Comparison of ENCODE assay signal across 1 cellular context in the genomic region with DNA sequence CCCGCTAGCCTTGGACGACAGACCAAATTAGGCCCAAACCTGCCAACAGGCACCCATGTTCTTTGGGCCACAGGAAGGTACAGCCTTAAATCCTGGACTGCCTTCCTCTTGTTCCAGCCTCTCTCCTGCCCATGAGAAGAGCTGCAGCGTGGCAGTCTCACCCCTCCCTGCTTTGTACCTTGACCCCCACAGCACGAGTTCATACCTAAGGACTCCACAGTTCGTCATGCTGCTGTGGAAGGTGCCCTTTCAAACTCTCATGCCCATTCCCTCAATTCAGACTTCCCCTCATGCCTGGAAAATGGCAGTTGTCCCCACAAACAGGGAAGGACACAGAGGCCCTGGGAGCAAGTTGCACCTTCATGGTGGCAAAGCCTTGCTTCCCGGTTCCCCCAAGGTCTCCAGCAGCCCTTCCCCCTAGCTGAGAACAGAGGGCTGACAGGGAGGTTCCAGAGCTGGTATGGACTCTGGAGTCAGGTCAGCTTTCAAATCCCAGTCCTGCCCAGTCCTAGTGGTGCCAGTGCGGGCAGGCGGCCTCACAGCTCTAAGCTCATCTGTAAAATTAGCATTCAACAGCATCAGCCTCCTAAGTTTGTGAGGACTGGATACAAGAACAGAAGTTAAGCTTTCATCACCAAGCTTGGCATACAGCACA.
TF ChIP-seq lines count a peak whose summit lies in the region.

No MANE protein-coding gene starts in this region.

TF ChIP-seq in GM12878, 131 proteins besides CTCF, POLR2A, EP300 and RAD21:
- TF ChIP-seq KDM1A (IDR thresholded peaks at IDR 0.05; ENCODE audit: borderline replicate concordance) = no peak
- no peak for TF ChIP-seq STAT3 (IDR thresholded peaks at IDR 0.05; ENCODE audit: low read depth, low read length)
- no peak for TF ChIP-seq ZNF207 (IDR thresholded peaks at IDR 0.05; ENCODE audit: borderline replicate concordance)
- no peak for TF ChIP-seq PML (IDR thresholded peaks at IDR 0.05; ENCODE audit: low read length)
- no peak for TF ChIP-seq JUNB (IDR thresholded peaks at IDR 0.05)
- TF ChIP-seq, protein P1, sequence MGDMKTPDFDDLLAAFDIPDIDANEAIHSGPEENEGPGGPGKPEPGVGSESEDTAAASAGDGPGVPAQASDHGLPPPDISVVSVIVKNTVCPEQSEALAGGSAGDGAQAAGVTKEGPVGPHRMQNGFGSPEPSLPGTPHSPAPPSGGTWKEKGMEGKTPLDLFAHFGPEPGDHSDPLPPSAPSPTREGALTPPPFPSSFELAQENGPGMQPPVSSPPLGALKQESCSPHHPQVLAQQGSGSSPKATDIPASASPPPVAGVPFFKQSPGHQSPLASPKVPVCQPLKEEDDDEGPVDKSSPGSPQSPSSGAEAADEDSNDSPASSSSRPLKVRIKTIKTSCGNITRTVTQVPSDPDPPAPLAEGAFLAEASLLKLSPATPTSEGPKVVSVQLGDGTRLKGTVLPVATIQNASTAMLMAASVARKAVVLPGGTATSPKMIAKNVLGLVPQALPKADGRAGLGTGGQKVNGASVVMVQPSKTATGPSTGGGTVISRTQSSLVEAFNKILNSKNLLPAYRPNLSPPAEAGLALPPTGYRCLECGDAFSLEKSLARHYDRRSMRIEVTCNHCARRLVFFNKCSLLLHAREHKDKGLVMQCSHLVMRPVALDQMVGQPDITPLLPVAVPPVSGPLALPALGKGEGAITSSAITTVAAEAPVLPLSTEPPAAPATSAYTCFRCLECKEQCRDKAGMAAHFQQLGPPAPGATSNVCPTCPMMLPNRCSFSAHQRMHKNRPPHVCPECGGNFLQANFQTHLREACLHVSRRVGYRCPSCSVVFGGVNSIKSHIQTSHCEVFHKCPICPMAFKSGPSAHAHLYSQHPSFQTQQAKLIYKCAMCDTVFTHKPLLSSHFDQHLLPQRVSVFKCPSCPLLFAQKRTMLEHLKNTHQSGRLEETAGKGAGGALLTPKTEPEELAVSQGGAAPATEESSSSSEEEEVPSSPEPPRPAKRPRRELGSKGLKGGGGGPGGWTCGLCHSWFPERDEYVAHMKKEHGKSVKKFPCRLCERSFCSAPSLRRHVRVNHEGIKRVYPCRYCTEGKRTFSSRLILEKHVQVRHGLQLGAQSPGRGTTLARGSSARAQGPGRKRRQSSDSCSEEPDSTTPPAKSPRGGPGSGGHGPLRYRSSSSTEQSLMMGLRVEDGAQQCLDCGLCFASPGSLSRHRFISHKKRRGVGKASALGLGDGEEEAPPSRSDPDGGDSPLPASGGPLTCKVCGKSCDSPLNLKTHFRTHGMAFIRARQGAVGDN (IDR thresholded peaks at IDR 0.05) = no peak
- TF ChIP-seq, protein P2, sequence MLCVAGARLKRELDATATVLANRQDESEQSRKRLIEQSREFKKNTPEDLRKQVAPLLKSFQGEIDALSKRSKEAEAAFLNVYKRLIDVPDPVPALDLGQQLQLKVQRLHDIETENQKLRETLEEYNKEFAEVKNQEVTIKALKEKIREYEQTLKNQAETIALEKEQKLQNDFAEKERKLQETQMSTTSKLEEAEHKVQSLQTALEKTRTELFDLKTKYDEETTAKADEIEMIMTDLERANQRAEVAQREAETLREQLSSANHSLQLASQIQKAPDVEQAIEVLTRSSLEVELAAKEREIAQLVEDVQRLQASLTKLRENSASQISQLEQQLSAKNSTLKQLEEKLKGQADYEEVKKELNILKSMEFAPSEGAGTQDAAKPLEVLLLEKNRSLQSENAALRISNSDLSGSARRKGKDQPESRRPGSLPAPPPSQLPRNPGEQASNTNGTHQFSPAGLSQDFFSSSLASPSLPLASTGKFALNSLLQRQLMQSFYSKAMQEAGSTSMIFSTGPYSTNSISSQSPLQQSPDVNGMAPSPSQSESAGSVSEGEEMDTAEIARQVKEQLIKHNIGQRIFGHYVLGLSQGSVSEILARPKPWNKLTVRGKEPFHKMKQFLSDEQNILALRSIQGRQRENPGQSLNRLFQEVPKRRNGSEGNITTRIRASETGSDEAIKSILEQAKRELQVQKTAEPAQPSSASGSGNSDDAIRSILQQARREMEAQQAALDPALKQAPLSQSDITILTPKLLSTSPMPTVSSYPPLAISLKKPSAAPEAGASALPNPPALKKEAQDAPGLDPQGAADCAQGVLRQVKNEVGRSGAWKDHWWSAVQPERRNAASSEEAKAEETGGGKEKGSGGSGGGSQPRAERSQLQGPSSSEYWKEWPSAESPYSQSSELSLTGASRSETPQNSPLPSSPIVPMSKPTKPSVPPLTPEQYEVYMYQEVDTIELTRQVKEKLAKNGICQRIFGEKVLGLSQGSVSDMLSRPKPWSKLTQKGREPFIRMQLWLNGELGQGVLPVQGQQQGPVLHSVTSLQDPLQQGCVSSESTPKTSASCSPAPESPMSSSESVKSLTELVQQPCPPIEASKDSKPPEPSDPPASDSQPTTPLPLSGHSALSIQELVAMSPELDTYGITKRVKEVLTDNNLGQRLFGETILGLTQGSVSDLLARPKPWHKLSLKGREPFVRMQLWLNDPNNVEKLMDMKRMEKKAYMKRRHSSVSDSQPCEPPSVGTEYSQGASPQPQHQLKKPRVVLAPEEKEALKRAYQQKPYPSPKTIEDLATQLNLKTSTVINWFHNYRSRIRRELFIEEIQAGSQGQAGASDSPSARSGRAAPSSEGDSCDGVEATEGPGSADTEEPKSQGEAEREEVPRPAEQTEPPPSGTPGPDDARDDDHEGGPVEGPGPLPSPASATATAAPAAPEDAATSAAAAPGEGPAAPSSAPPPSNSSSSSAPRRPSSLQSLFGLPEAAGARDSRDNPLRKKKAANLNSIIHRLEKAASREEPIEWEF (IDR thresholded peaks at IDR 0.05; ENCODE audit: insufficient replicate concordance, low read depth, low read length) = no peak
- no peak for TF ChIP-seq MYC (IDR thresholded peaks at IDR 0.05; ENCODE audit: insufficient read depth, insufficient read length, insufficient replicate concordance, low read length, severe bottlenecking)
- no peak for TF ChIP-seq MEF2B (IDR thresholded peaks at IDR 0.05; ENCODE audit: partially characterized antibody, poor library complexity, severe bottlenecking)
- TF ChIP-seq POU2F2 (IDR thresholded peaks at IDR 0.05; ENCODE audit: borderline replicate concordance, low read depth, low read length) = no peak
- no peak for TF ChIP-seq LARP7 (IDR thresholded peaks at IDR 0.05)
- TF ChIP-seq SMC3 (IDR thresholded peaks at IDR 0.05; ENCODE audit: borderline replicate concordance, low read length) = no peak
- no peak for TF ChIP-seq WRNIP1 (IDR thresholded peaks at IDR 0.05; ENCODE audit: borderline replicate concordance, low read depth, low read length)
- no peak for TF ChIP-seq RB1 (IDR thresholded peaks at IDR 0.05; ENCODE audit: borderline replicate concordance)
- TF ChIP-seq IRF4 (IDR thresholded peaks at IDR 0.05; ENCODE audit: low read depth, low read length) = no peak
- TF ChIP-seq EGR1 (IDR thresholded peaks at IDR 0.05; ENCODE audit: borderline replicate concordance in 1 of 2, low read depth in 2 of 2, low read length in 2 of 2) = no peak
